In the genomic region with DNA sequence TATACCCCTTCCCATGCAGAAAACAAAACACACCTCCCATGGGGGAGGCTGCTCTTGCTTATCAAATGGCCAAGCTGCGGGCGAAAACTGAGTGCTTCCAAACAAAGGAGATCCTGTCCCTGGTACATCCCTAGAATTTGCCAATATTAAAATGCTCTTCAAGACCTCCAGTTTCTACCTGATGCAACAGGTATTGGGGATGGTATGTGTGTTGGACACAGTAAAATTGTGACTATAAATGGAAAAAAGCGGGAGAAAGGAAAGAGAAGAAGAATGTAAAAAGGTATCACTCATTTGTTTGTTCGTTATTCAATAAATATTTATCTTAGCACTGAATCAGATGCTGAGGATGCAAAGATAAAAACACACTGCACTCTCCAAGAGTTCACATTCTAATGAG, we compare ENCODE assay signal across 36 cellular contexts.
"Had no signal": no experiment of that assay in that cellular context is flagged by ENCODE, and none has a peak within 500 bp of the region (broad histone marks: within the 10 kb centered on the region; RNA-seq: fewer than 3 reads in every experiment).

No MANE protein-coding gene starts in this region.

- DNase-seq: activated CD4-positive, alpha-beta memory T cell treated with anti-CD3 and anti-CD28 coated beads, Interleukin-2, amount 10 ng/mL, durations not matched to agents 7 days and 5 days; activated CD4-positive, alpha-beta T cell treated with anti-CD3 and anti-CD28 coated beads for 1 hour; activated CD4-positive, alpha-beta T cell treated with anti-CD3 and anti-CD28 coated beads for 36 hours; activated CD4-positive, alpha-beta T cell treated with anti-CD3 and anti-CD28 coated beads for 48 hours; activated CD4-positive, alpha-beta T cell treated with anti-CD3 and anti-CD28 coated beads, Interleukin-2, amount 10 ng/mL, durations not matched to agents 7 days and 5 days; activated CD4-positive, alpha-beta T cell treated with anti-CD3 and anti-CD28 coated beads, Interleukin-2, amount 50 U/mL, for 48 hours; activated CD4-positive, CD25-positive, alpha-beta regulatory T cell; activated CD8-positive, alpha-beta memory T cell treated with anti-CD3 and anti-CD28 coated beads for 24 hours; activated CD8-positive, alpha-beta memory T cell treated with anti-CD3 and anti-CD28 coated beads, Interleukin-2, amount 10 ng/mL, durations not matched to agents 7 days and 5 days; activated CD8-positive, alpha-beta memory T cell treated with anti-CD3 and anti-CD28 coated beads, Interleukin-2, amount 50 U/mL, for 48 hours; activated CD8-positive, alpha-beta T cell treated with anti-CD3 and anti-CD28 coated beads, Interleukin-2, amount 10 ng/mL, durations not matched to agents 7 days and 5 days; activated effector memory CD4-positive, alpha-beta T cell treated with Interleukin-2 at 50 U/mL for 16 hours; activated gamma-delta T cell; activated naive CD4-positive, alpha-beta T cell treated with anti-CD3 and anti-CD28 coated beads, Interleukin-2, amount 10 ng/mL, durations not matched to agents 7 days and 5 days; activated naive CD4-positive, alpha-beta T cell treated with Interleukin-2 at 50 U/mL for 16 hours; activated naive CD8-positive, alpha-beta T cell treated with anti-CD3 and anti-CD28 coated beads, Interleukin-2, amount 10 ng/mL, durations not matched to agents 7 days and 5 days; activated naive CD8-positive, alpha-beta T cell treated with anti-CD3 and anti-CD28 coated beads, Interleukin-2, amount 50 U/mL, for 24 hours; activated T-cell treated with anti-CD3 and anti-CD28 coated beads, Interleukin-2, amount 50 U/mL, for 24 hours; activated T-cell treated with anti-CD3 and anti-CD28 coated beads, Interleukin-2, amount 50 U/mL, for 48 hours; amygdala; anterior cingulate cortex; caudate nucleus; cerebellar nuclear complex; T-helper 1 cell; T-helper 2 cell; T-helper 9 cell had no signal

- H3K27ac Mint-ChIP-seq: activated CD4-positive, alpha-beta memory T cell treated with anti-CD3 and anti-CD28 coated beads, Interleukin-2, amount 10 ng/mL, durations not matched to agents 7 days and 5 days; activated CD4-positive, alpha-beta T cell treated with anti-CD3 and anti-CD28 coated beads for 36 hours; activated CD4-positive, alpha-beta T cell treated with anti-CD3 and anti-CD28 coated beads, Interleukin-2, amount 10 ng/mL, durations not matched to agents 7 days and 5 days; activated CD8-positive, alpha-beta memory T cell treated with anti-CD3 and anti-CD28 coated beads, Interleukin-2, amount 10 ng/mL, durations not matched to agents 7 days and 5 days; activated CD8-positive, alpha-beta T cell treated with anti-CD3 and anti-CD28 coated beads, Interleukin-2, amount 10 ng/mL, durations not matched to agents 7 days and 5 days; activated naive CD4-positive, alpha-beta T cell treated with anti-CD3 and anti-CD28 coated beads, Interleukin-2, amount 10 ng/mL, durations not matched to agents 7 days and 5 days; activated naive CD4-positive, alpha-beta T cell treated with anti-CD3 and anti-CD28 coated beads, Interleukin-2, amount 50 U/mL, for 24 hours; activated naive CD8-positive, alpha-beta T cell; activated naive CD8-positive, alpha-beta T cell treated with anti-CD3 and anti-CD28 coated beads, Interleukin-2, amount 10 ng/mL, durations not matched to agents 7 days and 5 days; activated naive CD8-positive, alpha-beta T cell treated with anti-CD3 and anti-CD28 coated beads, Interleukin-2, amount 50 U/mL, for 24 hours; activated T-cell treated with anti-CD3 and anti-CD28 coated beads, Interleukin-2, amount 50 U/mL, for 24 hours; activated T-helper 2 cell treated with anti-CD3 and anti-CD28 coated beads, Interferon-gamma antibody, Interleukin-2, Interleukin-4, amounts not matched to agents 10 μg/mL and 5 μg/mL and 100 μg/mL, durations not matched to agents 14 hours and 24 hours and 36 hours; brain; T-helper 2 cell treated with Interferon-gamma antibody and Interleukin-4, amounts not matched to agents 5 μg/mL and 100 μg/mL, for 36 hours had no signal

- H3K4me1 Mint-ChIP-seq: activated naive CD4-positive, alpha-beta T cell treated with anti-CD3 and anti-CD28 coated beads, Interleukin-2, amount 10 ng/mL, durations not matched to agents 7 days and 5 days; activated naive CD8-positive, alpha-beta T cell treated with anti-CD3 and anti-CD28 coated beads, Interleukin-2, amount 50 U/mL, for 24 hours had no signal

- H3K27ac ChIP-seq: ascending aorta, cardiac muscle cell, VCaP had no signal

- H3K9me3 ChIP-seq: ascending aorta had no signal

- H3K4me1 ChIP-seq: ascending aorta had no signal

- H3K27me3 Mint-ChIP-seq: activated CD4-positive, alpha-beta memory T cell treated with anti-CD3 and anti-CD28 coated beads, Interleukin-2, amount 10 ng/mL, durations not matched to agents 7 days and 5 days; activated CD4-positive, alpha-beta T cell treated with anti-CD3 and anti-CD28 coated beads for 36 hours; activated CD4-positive, alpha-beta T cell treated with anti-CD3 and anti-CD28 coated beads, Interleukin-2, amount 10 ng/mL, durations not matched to agents 7 days and 5 days; activated CD8-positive, alpha-beta memory T cell treated with anti-CD3 and anti-CD28 coated beads, Interleukin-2, amount 10 ng/mL, durations not matched to agents 7 days and 5 days; activated naive CD4-positive, alpha-beta T cell treated with anti-CD3 and anti-CD28 coated beads, Interleukin-2, amount 10 ng/mL, durations not matched to agents 7 days and 5 days; activated naive CD4-positive, alpha-beta T cell treated with anti-CD3 and anti-CD28 coated beads, Interleukin-2, amount 50 U/mL, for 24 hours; activated naive CD8-positive, alpha-beta T cell; activated naive CD8-positive, alpha-beta T cell treated with anti-CD3 and anti-CD28 coated beads, Interleukin-2, amount 10 ng/mL, durations not matched to agents 7 days and 5 days; activated naive CD8-positive, alpha-beta T cell treated with anti-CD3 and anti-CD28 coated beads, Interleukin-2, amount 50 U/mL, for 24 hours; activated T-cell treated with anti-CD3 and anti-CD28 coated beads, Interleukin-2, amount 50 U/mL, for 24 hours; brain had no signal

- ATAC-seq: activated CD4-positive, alpha-beta T cell treated with anti-CD3 and anti-CD28 coated beads for 36 hours; activated CD4-positive, CD25-positive, alpha-beta regulatory T cell treated with anti-CD3 and anti-CD28 coated beads, Interleukin-2, amount 50 U/mL, for 24 hours; activated CD8-positive, alpha-beta memory T cell treated with anti-CD3 and anti-CD28 coated beads, Interleukin-2, amount 10 ng/mL, durations not matched to agents 7 days and 5 days; activated CD8-positive, alpha-beta T cell treated with anti-CD3 and anti-CD28 coated beads, Interleukin-2, amount 10 ng/mL, durations not matched to agents 7 days and 5 days; activated naive CD8-positive, alpha-beta T cell treated with anti-CD3 and anti-CD28 coated beads, Interleukin-2, amount 50 U/mL, for 24 hours had no signal

- H3K4me3 ChIP-seq: ascending aorta, cardiac muscle cell had no signal

- H3K9me3 Mint-ChIP-seq: activated CD4-positive, alpha-beta memory T cell treated with anti-CD3 and anti-CD28 coated beads, Interleukin-2, amount 10 ng/mL, durations not matched to agents 7 days and 5 days; activated CD4-positive, alpha-beta T cell treated with anti-CD3 and anti-CD28 coated beads, Interleukin-2, amount 10 ng/mL, durations not matched to agents 7 days and 5 days; activated naive CD4-positive, alpha-beta T cell treated with anti-CD3 and anti-CD28 coated beads, Interleukin-2, amount 10 ng/mL, durations not matched to agents 7 days and 5 days; activated naive CD4-positive, alpha-beta T cell treated with anti-CD3 and anti-CD28 coated beads, Interleukin-2, amount 50 U/mL, for 24 hours; activated naive CD8-positive, alpha-beta T cell treated with anti-CD3 and anti-CD28 coated beads, Interleukin-2, amount 10 ng/mL, durations not matched to agents 7 days and 5 days; activated naive CD8-positive, alpha-beta T cell treated with anti-CD3 and anti-CD28 coated beads, Interleukin-2, amount 50 U/mL, for 24 hours; activated T-cell treated with anti-CD3 and anti-CD28 coated beads, Interleukin-2, amount 50 U/mL, for 24 hours; activated T-helper 2 cell treated with anti-CD3 and anti-CD28 coated beads, Interferon-gamma antibody, Interleukin-2, Interleukin-4, amounts not matched to agents 10 μg/mL and 5 μg/mL and 100 μg/mL, durations not matched to agents 14 hours and 24 hours and 36 hours; brain; T-helper 1 cell treated with Interleukin-12 subunit alpha and Interleukin-12 subunit beta and Interleukin-4 antibody, amounts not matched to agents 30 μg/mL and 1 μg/mL, for 36 hours; T-helper 2 cell treated with Interferon-gamma antibody and Interleukin-4, amounts not matched to agents 5 μg/mL and 100 μg/mL, for 36 hours had no signal

- H3K27me3 ChIP-seq: ascending aorta, cardiac muscle cell had no signal

- H3K4me3 Mint-ChIP-seq: activated CD4-positive, alpha-beta memory T cell treated with anti-CD3 and anti-CD28 coated beads, Interleukin-2, amount 10 ng/mL, durations not matched to agents 7 days and 5 days; activated CD4-positive, alpha-beta T cell treated with anti-CD3 and anti-CD28 coated beads for 36 hours; activated CD4-positive, alpha-beta T cell treated with anti-CD3 and anti-CD28 coated beads, Interleukin-2, amount 10 ng/mL, durations not matched to agents 7 days and 5 days; activated CD8-positive, alpha-beta memory T cell treated with anti-CD3 and anti-CD28 coated beads, Interleukin-2, amount 10 ng/mL, durations not matched to agents 7 days and 5 days; activated CD8-positive, alpha-beta T cell treated with anti-CD3 and anti-CD28 coated beads, Interleukin-2, amount 10 ng/mL, durations not matched to agents 7 days and 5 days; activated naive CD4-positive, alpha-beta T cell treated with anti-CD3 and anti-CD28 coated beads, Interleukin-2, amount 10 ng/mL, durations not matched to agents 7 days and 5 days; activated naive CD4-positive, alpha-beta T cell treated with anti-CD3 and anti-CD28 coated beads, Interleukin-2, amount 50 U/mL, for 24 hours; activated naive CD8-positive, alpha-beta T cell; activated naive CD8-positive, alpha-beta T cell treated with anti-CD3 and anti-CD28 coated beads, Interleukin-2, amount 10 ng/mL, durations not matched to agents 7 days and 5 days; activated naive CD8-positive, alpha-beta T cell treated with anti-CD3 and anti-CD28 coated beads, Interleukin-2, amount 50 U/mL, for 24 hours; activated T-cell treated with anti-CD3 and anti-CD28 coated beads, Interleukin-2, amount 50 U/mL, for 24 hours; brain; T-helper 1 cell treated with Interleukin-12 subunit alpha and Interleukin-12 subunit beta and Interleukin-4 antibody, amounts not matched to agents 30 μg/mL and 1 μg/mL, for 36 hours; T-helper 2 cell treated with Interferon-gamma antibody and Interleukin-4, amounts not matched to agents 5 μg/mL and 100 μg/mL, for 36 hours had no signal
